1 cellular context compared by ENCODE assay signal in genomic region chr2:226603606-226604005, GRCh38.
TF ChIP-seq lines count a peak whose summit lies in the region.

No MANE protein-coding gene starts in this region.

TF ChIP-seq in H1, 55 proteins besides CTCF, POLR2A, EP300 and RAD21:
- TF ChIP-seq ASH2L (IDR thresholded peaks at IDR 0.05; ENCODE audit: low read length) (no peak), RFX5 (IDR thresholded peaks at IDR 0.05; ENCODE audit: borderline replicate concordance, low read depth, low read length) (no peak), KDM5A (IDR thresholded peaks at IDR 0.05; ENCODE audit: low read length) (no peak), HDAC6 (IDR thresholded peaks at IDR 0.05; ENCODE audit: low read depth, low read length) (no peak), SIRT6 (IDR thresholded peaks at IDR 0.05; ENCODE audit: low read length) (no peak), GTF2F1 (IDR thresholded peaks at IDR 0.05; ENCODE audit: borderline replicate concordance, low read depth, low read length) (no peak)
